8 cellular contexts compared by ENCODE assay signal in genomic region chr6:6556738-6557503, GRCh38. TPM values are rescaled to one million over a fixed set of nuclear protein-coding genes. Genes with fewer than 3 reads are reported as not detected.
DNase-seq lines count a peak whose midpoint lies in the region; ATAC-seq, FAIRE-seq and TF ChIP-seq lines count a peak whose summit lies in the region.

No MANE protein-coding gene starts in this region.

- peak; percentile 73 for DNase-seq in activated CD8-positive, alpha-beta memory T cell treated with anti-CD3 and anti-CD28 coated beads for 24 hours
- DNase-seq in activated CD8-positive, alpha-beta memory T cell treated with anti-CD3 and anti-CD28 coated beads, Interleukin-2, amount 50 U/mL, for 48 hours: no peak
- peak; percentile 80 for DNase-seq in SK-MEL-5 (ENCODE audit: low read depth, low spot score)
- DNase-seq in kidney: no peak
- DNase-seq in stimulated activated naive CD4-positive, alpha-beta T cell (lab: John Stamatoyannopoulos, UW): peak in 5 of 6 experiments; percentile 10 to 66 (median 39)

- intact Hi-C loops in kidney (cut with DNase I): no loop called here

- H3K36me3 Mint-ChIP-seq in brain: no peaks in the 10 kb centered on the region

- TF ChIP-seq CTCF in KMS-11 (conservative IDR thresholded peaks at IDR 0.05; ENCODE audit: low read depth, low read length) (peak; percentile 88), brain (conservative IDR thresholded peaks at IDR 0.05) (peak; percentile 70 to 87), kidney (IDR thresholded peaks at IDR 0.05; ENCODE audit: borderline replicate concordance, extremely low read depth, insufficient read depth) (peak; percentile 70)

- H3K27ac ChIP-seq in KMS-11 (no peak overlapping the region), kidney (ENCODE audit: low read depth in 2 of 2, low read length in 2 of 2) (no peak overlapping the region)

- H3K4me1 ChIP-seq in KMS-11 (ENCODE audit: low read depth, poor library complexity, severe bottlenecking) (peaks cover 9% of the 10 kb centered on the region), kidney (ENCODE audit: control insufficient read depth in 1 of 2, insufficient read depth in 1 of 2, low read depth in 1 of 2, low read length in 2 of 2) (no peaks in the 10 kb centered on the region)

- no peak overlapping the region for H3K4me3 ChIP-seq in KMS-11 (IDR thresholded peaks at IDR 0.05; ENCODE audit: insufficient read depth, low read depth, low read length)
- H3K4me3 ChIP-seq in kidney (ENCODE audit: low read length in 2 of 2): no peak overlapping the region

- H3K4me3 Mint-ChIP-seq in brain: no peak overlapping the region

- peak overlapping the region in 2 of 5 experiments; percentile 1 to 49 for H3K27ac Mint-ChIP-seq in brain

- no peaks in the 10 kb centered on the region for H4K20me1 ChIP-seq in KMS-11 (ENCODE audit: insufficient read depth)

- H3K9me3 Mint-ChIP-seq in brain: no peaks in the 10 kb centered on the region

- H3K9ac ChIP-seq in KMS-11 (no peak overlapping the region), kidney (ENCODE audit: low read length in 2 of 2) (no peak overlapping the region)

- no peak for FAIRE-seq in kidney (lab: Jason Lieb, UNC)

- peaks cover 8% of the 10 kb centered on the region for H3K4me1 Mint-ChIP-seq in brain

- no peak for ATAC-seq in GM18867 (IDR thresholded peaks at IDR 0.05; ENCODE audit: unreplicated experiment)

- in situ Hi-C loops in SK-MEL-5 (cut with HindIII; ENCODE audit: low pct_unique_long_range_greater_than_20kb, low sequenced_read_pairs): no loop called here

- H3K9me3 ChIP-seq in kidney (ENCODE audit: control insufficient read depth in 1 of 2, low read length in 2 of 2): no peaks in the 10 kb centered on the region

- peaks cover 14% of the 10 kb centered on the region for H3K27me3 Mint-ChIP-seq in brain

- H3K79me2 ChIP-seq in KMS-11 (ENCODE audit: insufficient read depth, low read depth): no peaks in the 10 kb centered on the region

- H3K27me3 ChIP-seq in KMS-11 (ENCODE audit: insufficient read depth, low read depth): no peaks in the 10 kb centered on the region

- H3K36me3 ChIP-seq in KMS-11 (ENCODE audit: insufficient read depth) (no peaks in the 10 kb centered on the region), kidney (ENCODE audit: control insufficient read depth in 1 of 2, insufficient read depth in 2 of 2, low read length in 2 of 2) (no peaks in the 10 kb centered on the region)

- no peak overlapping the region for H3K4me2 ChIP-seq in KMS-11

- H2AFZ ChIP-seq in KMS-11 (ENCODE audit: low read depth): no peak overlapping the region

RNA-seq across cellular contexts. Expression of gene LY86, which starts 31.6 kb away (rescaled TPM):
- total RNA-seq in SK-MEL-5 (2014; rRNA removed; shearing (Covaris generic)): not detected in 2 replicates
- not detected in 2 replicates for polyA plus RNA-seq in SK-MEL-5 (2015; cell fraction: cytosol; rRNA removed)
- polyA plus RNA-seq in SK-MEL-5 (2015; cell fraction: nucleus; rRNA removed): not detected in 2 replicates
- polyA plus RNA-seq in brain (ENCODE audit: insufficient read depth, low read depth, low replicate concordance): 3.6 TPM
- total RNA-seq in kidney: 6.1 TPM
- 4.8 TPM for polyA plus RNA-seq in kidney (ENCODE audit: insufficient read depth, low read depth, low replicate concordance)

Comparison
In these comparisons a context has a peak if more than half of its experiments do, and no peak if none do; other contexts are left out.
1. DNase-seq: peak in activated CD8-positive, alpha-beta memory T cell treated with anti-CD3 and anti-CD28 coated beads for 24 hours (single experiment), SK-MEL-5 (single experiment) and stimulated activated naive CD4-positive, alpha-beta T cell (5 of 6); none in activated CD8-positive, alpha-beta memory T cell treated with anti-CD3 and anti-CD28 coated beads, Interleukin-2, amount 50 U/mL, for 48 hours (single experiment) and kidney (single experiment).
2. Peak in every context shown above with its lines, with median percentiles within 50 percentile points of each other: CTCF ChIP-seq.